ENCODE assay signal across 13 cellular contexts in the genomic region with DNA sequence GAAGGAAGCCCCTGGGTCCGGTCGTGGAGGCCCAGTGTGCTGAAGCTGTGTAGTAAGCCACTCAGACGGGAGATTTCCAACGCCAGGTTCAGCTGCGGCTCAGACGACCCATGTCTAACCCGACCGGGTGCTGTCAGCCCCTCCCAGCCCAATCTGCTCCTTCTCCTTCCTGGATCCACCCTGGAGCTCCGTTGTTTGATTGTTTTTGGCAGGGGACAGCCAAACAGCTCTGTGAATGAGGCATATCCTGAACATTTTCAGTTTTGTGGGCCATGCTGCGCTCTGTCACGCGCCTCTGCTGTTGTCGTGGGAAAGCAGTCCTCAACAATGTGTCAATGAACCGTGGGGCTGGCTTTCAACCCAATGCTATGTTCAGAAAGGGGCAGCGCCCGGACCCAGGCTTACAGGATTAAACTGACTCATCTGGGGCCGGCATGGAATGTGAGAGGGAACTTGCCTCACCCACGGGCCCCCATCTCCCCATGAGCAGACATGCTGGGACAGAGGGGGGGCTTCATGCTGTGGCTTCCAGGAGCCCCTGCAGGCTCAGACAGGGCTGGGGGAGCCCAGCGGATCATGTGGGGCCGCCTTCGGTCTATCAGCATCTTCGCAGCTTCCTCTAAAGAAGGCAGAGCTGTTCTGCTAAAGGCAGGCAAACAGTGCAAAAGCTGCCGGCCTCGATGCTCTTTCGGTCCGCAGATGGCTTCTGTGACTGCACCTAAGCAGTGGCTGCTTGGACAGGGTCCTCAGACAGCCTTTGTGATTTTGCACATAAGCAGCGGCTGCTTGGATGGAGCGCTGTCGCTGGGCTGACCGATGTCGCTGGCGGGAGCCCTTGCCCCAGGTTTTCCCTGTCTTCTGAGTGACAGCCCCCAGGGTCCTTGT.
A peak's percentile ranks its signal among the peaks of the same experiment; 100 is the strongest.
DNase-seq lines count a peak whose midpoint lies in the region; ATAC-seq and TF ChIP-seq lines count a peak whose summit lies in the region.
"Had no signal": no experiment of that assay in that cellular context is flagged by ENCODE, and none has a peak within 500 bp of the region (broad histone marks: within the 10 kb centered on the region; RNA-seq: fewer than 3 reads in every experiment).

No MANE protein-coding gene starts in this region.

- intact Hi-C loops in Right ventricle myocardium superior (cut with DNase I) (no loop called here), posterior vena cava (cut with DNase I) (no loop called here)

- no peak overlapping the region for H3K27ac ChIP-seq in WERI-Rb-1
- H3K27ac ChIP-seq: pancreas had no signal

- ATAC-seq in Right ventricle myocardium superior (ENCODE audit: poor library complexity) (peak; percentile 42), GM19455 (IDR thresholded peaks at IDR 0.05; ENCODE audit: unreplicated experiment) (no peak), HG02981 (IDR thresholded peaks at IDR 0.05; ENCODE audit: unreplicated experiment) (no peak), GM21528 (IDR thresholded peaks at IDR 0.05; ENCODE audit: low FRiP score, unreplicated experiment) (no peak)
- ATAC-seq: GM23338 had no signal

- DNase-seq in Daoy (ENCODE audit: low read depth) (peak; percentile 83), WERI-Rb-1 (peak; percentile 56), Right ventricle myocardium superior (no peak), posterior vena cava (ENCODE audit: low spot score) (peak; percentile 88), SW480 (ENCODE audit: low spot score) (no peak)
- DNase-seq: activated CD4-positive, alpha-beta T cell treated with anti-CD3 and anti-CD28 coated beads, Interleukin-2, amount 10 ng/mL, durations not matched to agents 7 days and 5 days; CD8-positive, alpha-beta memory T cell; NCI-H1436 had no signal

- TF ChIP-seq CTCF in WERI-Rb-1 (IDR thresholded peaks at IDR 0.05; ENCODE audit: low read depth, low read length), result no peak

- H3K36me3 ChIP-seq in WERI-Rb-1, result no peaks in the 10 kb centered on the region
- H3K36me3 ChIP-seq: pancreas had no signal

- H3K9me3 ChIP-seq in WERI-Rb-1 (ENCODE audit: severe bottlenecking), result no peaks in the 10 kb centered on the region
- H3K9me3 ChIP-seq: pancreas had no signal

- no peaks in the 10 kb centered on the region for H3K27me3 ChIP-seq in WERI-Rb-1 (ENCODE audit: insufficient read depth, low read depth, severe bottlenecking)
- H3K27me3 ChIP-seq: pancreas had no signal

- 0 out of 2 replicates have a peak overlapping the region, but pooled peaks have one; percentile 12 for H3K4me3 ChIP-seq in WERI-Rb-1 (ENCODE audit: low read depth, low read length)
- H3K4me3 ChIP-seq: GM23338, pancreas had no signal

Comparison
In these comparisons a context has a peak if more than half of its experiments do, and no peak if none do; other contexts are left out.
1. DNase-seq: peak in Daoy (single experiment), WERI-Rb-1 (single experiment) and posterior vena cava (single experiment); none in Right ventricle myocardium superior (single experiment) and SW480 (single experiment).